ENCODE assay signal across 8 cellular contexts in the genomic region with DNA sequence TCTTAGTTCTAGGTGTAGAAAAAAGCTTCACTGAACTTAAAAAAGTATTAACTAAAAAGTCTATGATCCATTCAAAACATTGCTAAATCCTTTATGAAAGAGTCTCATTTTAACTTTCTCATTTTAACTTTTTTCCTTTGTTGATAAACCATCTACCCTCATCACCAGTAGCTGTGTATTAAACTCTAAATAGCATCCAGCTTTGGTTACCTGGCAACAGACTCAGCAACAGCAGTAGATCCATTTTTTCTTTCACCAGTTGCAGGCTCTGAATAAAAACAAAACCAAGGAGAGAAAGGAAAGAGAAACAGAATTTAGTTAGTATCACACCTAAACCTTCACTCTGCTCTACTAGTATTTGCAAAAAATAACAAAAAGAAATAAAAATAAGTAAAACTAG. TPM values are rescaled to one million over a fixed set of nuclear protein-coding genes. Genes with fewer than 3 reads are reported as not detected.
DNase-seq lines count a peak whose midpoint lies in the region; TF ChIP-seq lines count a peak whose summit lies in the region.

No MANE protein-coding gene starts in this region.

- H3K4me2 ChIP-seq in osteoblast (ENCODE audit: insufficient read depth, low read length): peak overlapping the region; percentile 51

- H3K36me3 ChIP-seq in osteoblast (ENCODE audit: insufficient read depth, low read length): peaks cover 45% of the 10 kb centered on the region

- H3K27me3 ChIP-seq in osteoblast (ENCODE audit: insufficient read depth, low read length): no peaks in the 10 kb centered on the region

- TF ChIP-seq CTCF in GM13977 (IDR thresholded peaks at IDR 0.05; ENCODE audit: extremely low read depth, insufficient read depth, missing control alignments) (no peak), NB4 (IDR thresholded peaks at IDR 0.05; ENCODE audit: low read depth, low read length) (no peak), osteoblast (IDR thresholded peaks at IDR 0.05; ENCODE audit: extremely low read depth, low read depth, low read length) (no peak)

- in situ Hi-C loops in GM13977 (cut with MboI; ENCODE audit: low pct_unique_long_range_greater_than_20kb, low sequenced_read_pairs, unreplicated experiment): no loop called here

- DNase-seq in GM13977 (ENCODE audit: low spot score) (peak; percentile 42), NB4 (ENCODE audit: low read depth) (peak; percentile 19), cerebellum (ENCODE audit: low spot score) (peak; percentile 24), osteoblast (ENCODE audit: insufficient read length, low spot score, missing footprints) (peak; percentile 35), HEK293T (ENCODE audit: extremely low spot score) (no peak), NCI-H187 (lab: John Stamatoyannopoulos, UW) (no peak), activated gamma-delta T cell (lab: John Stamatoyannopoulos, UW) (no peak), T-helper 9 cell (no peak)

- no peak overlapping the region for H2AFZ ChIP-seq in osteoblast (ENCODE audit: low read length)

- H3K79me2 ChIP-seq in osteoblast (ENCODE audit: insufficient read depth, low read length): no peaks in the 10 kb centered on the region

- peak overlapping the region; percentile 73 for H3K27ac ChIP-seq in osteoblast (ENCODE audit: low read depth, low read length)

- no peaks in the 10 kb centered on the region for H4K20me1 ChIP-seq in osteoblast (ENCODE audit: insufficient read depth, low read length)

- H3K4me3 ChIP-seq in NB4 (ENCODE audit: low read depth, low read length): no peak overlapping the region
- H3K4me3 ChIP-seq in osteoblast (ENCODE audit: insufficient read depth, low read length): no peak overlapping the region

- POLR2A ChIA-PET in HEK293T (lab: Yijun Ruan, JAX): interaction anchor here (0.6 to 1.5 kb wide), 3 partner anchors 67 to 336 kb away, joined by 3 to 12 read pairs (median 4); a partner anchor contains a TSS

- H3K9me3 ChIP-seq in osteoblast (ENCODE audit: low read depth, low read length): no peaks in the 10 kb centered on the region

- TF ChIP-seq POLR2A in NB4 (IDR thresholded peaks at IDR 0.05; ENCODE audit: extremely low read depth, insufficient read length): no peak

- CTCF ChIA-PET in HEK293T (lab: Yijun Ruan, JAX): interaction anchor here (0.5 to 2.2 kb wide), 5 partner anchors 32 to 360 kb away, joined by 3 to 7 read pairs (median 6); no protein-coding TSS in a partner anchor

- H3K4me1 ChIP-seq in osteoblast (ENCODE audit: insufficient read depth, low read length): peaks cover 9% of the 10 kb centered on the region

TF ChIP-seq in HEK293T, 16 proteins besides CTCF, POLR2A, EP300 and RAD21:
- TF ChIP-seq NFRKB (IDR thresholded peaks at IDR 0.05) (no peak), FOXK2 (IDR thresholded peaks at IDR 0.05) (no peak)
- TF ChIP-seq, protein P1, sequence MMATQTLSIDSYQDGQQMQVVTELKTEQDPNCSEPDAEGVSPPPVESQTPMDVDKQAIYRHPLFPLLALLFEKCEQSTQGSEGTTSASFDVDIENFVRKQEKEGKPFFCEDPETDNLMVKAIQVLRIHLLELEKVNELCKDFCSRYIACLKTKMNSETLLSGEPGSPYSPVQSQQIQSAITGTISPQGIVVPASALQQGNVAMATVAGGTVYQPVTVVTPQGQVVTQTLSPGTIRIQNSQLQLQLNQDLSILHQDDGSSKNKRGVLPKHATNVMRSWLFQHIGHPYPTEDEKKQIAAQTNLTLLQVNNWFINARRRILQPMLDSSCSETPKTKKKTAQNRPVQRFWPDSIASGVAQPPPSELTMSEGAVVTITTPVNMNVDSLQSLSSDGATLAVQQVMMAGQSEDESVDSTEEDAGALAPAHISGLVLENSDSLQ (IDR thresholded peaks at IDR 0.05): no peak

RNA-seq across cellular contexts. Expression of a gene that starts 51.6 kb away (rescaled TPM):
- 199 TPM for total RNA-seq in cerebellum
- 81.6 and 88.7 TPM in 2 replicates for total RNA-seq in osteoblast

Comparison
In these comparisons a context has a peak if more than half of its experiments do, and no peak if none do; other contexts are left out.
1. DNase-seq: peak in GM13977 (single experiment), NB4 (single experiment), cerebellum (single experiment) and osteoblast (single experiment); none in HEK293T (single experiment), NCI-H187 (0 of 2), activated gamma-delta T cell (single experiment) and T-helper 9 cell (single experiment).